11 cellular contexts compared by ENCODE assay signal in the genomic region with DNA sequence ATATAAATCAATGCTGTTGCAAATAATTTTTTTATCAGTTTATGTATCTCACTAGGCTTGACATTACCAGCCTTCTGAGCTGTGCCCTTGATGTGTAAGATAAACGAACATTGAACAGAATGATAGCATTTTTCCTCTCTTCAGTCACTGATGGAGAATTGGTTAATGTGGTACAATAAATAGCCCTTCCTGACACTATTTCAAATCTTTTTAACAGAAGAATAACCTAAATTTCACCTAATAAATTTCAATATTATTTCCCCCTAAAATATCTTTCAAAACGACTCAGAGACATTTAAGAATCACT. TPM values are rescaled to one million over a fixed set of nuclear protein-coding genes. Genes with fewer than 3 reads are reported as not detected.
DNase-seq lines count a peak whose midpoint lies in the region; ATAC-seq, FAIRE-seq and TF ChIP-seq lines count a peak whose summit lies in the region.
"Had no signal": no experiment of that assay in that cellular context is flagged by ENCODE, and none has a peak within 500 bp of the region (broad histone marks: within the 10 kb centered on the region; RNA-seq: fewer than 3 reads in every experiment).

No MANE protein-coding gene starts in this region.

- H3F3A ChIP-seq in DOHH2 (ENCODE audit: control insufficient read depth, insufficient read depth), result no peaks in the 10 kb centered on the region

- H3K4me1 ChIP-seq in DOHH2 (ENCODE audit: control insufficient read depth, low read length) (peaks cover 17% of the 10 kb centered on the region), OCI-LY7 (ENCODE audit: insufficient read depth, low read length, poor library complexity, severe bottlenecking) (peaks cover 20% of the 10 kb centered on the region), H1 (replicated peaks in 1 of 4; ENCODE audit: control insufficient read depth in 3 of 4, insufficient read depth in 4 of 4, low read length in 3 of 4) (no peaks in the 10 kb centered on the region; a peak in 1 of 7 replicates), neutrophil (ENCODE audit: control insufficient read depth in 1 of 2, insufficient read depth in 1 of 2, low read depth in 1 of 2, low read length in 1 of 2) (peaks cover 14 to 22% of the 10 kb centered on the region in 2 experiments), tibial nerve (peaks cover 0 to 27% (median 8%) of the 10 kb centered on the region in 4 donors)

- no peak overlapping the region for H2BK120ac ChIP-seq in H1 (replicated peaks; ENCODE audit: low read depth, low read length)

- H3K56ac ChIP-seq in H1 (replicated peaks; ENCODE audit: insufficient read length, low read depth, low read length), result no peak overlapping the region

- H2BK15ac ChIP-seq in H1 (ENCODE audit: low read length), result no peak overlapping the region

- TF ChIP-seq EP300 in H1 (IDR thresholded peaks at IDR 0.05; ENCODE audit: borderline replicate concordance in 1 of 2, low read depth in 2 of 2, low read length in 2 of 2) (no peak), tibial nerve (IDR thresholded peaks at IDR 0.05) (no peak)

- no peak overlapping the region for H3K27ac ChIP-seq in DOHH2 (ENCODE audit: low read depth, low read length)
- H3K27ac ChIP-seq in OCI-LY7 (ENCODE audit: low read depth, low read length, poor library complexity, severe bottlenecking), result no peak overlapping the region
- H3K27ac ChIP-seq in H1 (ENCODE audit: low read depth, low read length), result no peak overlapping the region
- peak overlapping the region; percentile 99 for H3K27ac ChIP-seq in neutrophil
- peak overlapping the region in 2 of 4 donors; percentile 95 to 96 for H3K27ac ChIP-seq in tibial nerve

- H3K23ac ChIP-seq in H1 (ENCODE audit: insufficient read length), result no peak overlapping the region

- H3K36me3 ChIP-seq in DOHH2 (ENCODE audit: control insufficient read depth, low read length) (peaks cover 20% of the 10 kb centered on the region), OCI-LY7 (ENCODE audit: insufficient read depth, low read length) (no peaks in the 10 kb centered on the region; the same call in 1 of the 2 replicates), H1 (ENCODE audit: control insufficient read depth in 2 of 4, insufficient read depth in 4 of 4, low read length in 3 of 4) (no peaks in the 10 kb centered on the region; a peak in 1 of 8 replicates), neutrophil (no peaks in the 10 kb centered on the region), tibial nerve (no peaks in the 10 kb centered on the region)

- TF ChIP-seq CTCF in DOHH2 (IDR thresholded peaks at IDR 0.05; ENCODE audit: low read depth, low read length, poor library complexity, severe bottlenecking) (no peak), OCI-LY7 (conservative IDR thresholded peaks at IDR 0.05; ENCODE audit: low read length) (no peak), H1 (IDR thresholded peaks at IDR 0.05; ENCODE audit: control extremely low read depth in 1 of 3, insufficient read depth in 1 of 3, low read depth in 1 of 3, low read length in 3 of 3) (no peak), neutrophil (IDR thresholded peaks at IDR 0.05) (no peak), tibial nerve (IDR thresholded peaks at IDR 0.05) (no peak)

- no peak overlapping the region for H4K8ac ChIP-seq in H1 (ENCODE audit: extremely low read depth, insufficient read depth, low read length)

- H2BK20ac ChIP-seq in H1 (ENCODE audit: low read length), result no peak overlapping the region

- H3K4me2 ChIP-seq in DOHH2 (ENCODE audit: low read length) (peak overlapping the region; percentile 86), OCI-LY7 (ENCODE audit: low read length) (peak overlapping the region; percentile 79), H1 (ENCODE audit: insufficient read depth in 1 of 2, low read depth in 2 of 2, low read length in 2 of 2) (peak overlapping the region; percentile 78 to 79)

- no peak overlapping the region for H3K18ac ChIP-seq in H1 (ENCODE audit: extremely low read depth, low read length)

- no peaks in the 10 kb centered on the region for H3K9me2 ChIP-seq in DOHH2 (replicated peaks; ENCODE audit: control insufficient read depth, low read length)
- no peaks in the 10 kb centered on the region for H3K9me2 ChIP-seq in OCI-LY7 (ENCODE audit: insufficient read depth, low read length)

- no peak overlapping the region for H4K5ac ChIP-seq in H1 (ENCODE audit: insufficient read length, low read depth, low read length)

- BruUV-seq in OCI-LY7 (replicated peaks; lab: Mats Ljungman, UMichigan), result TSS peak; percentile 85

- H2AFZ ChIP-seq in OCI-LY7 (ENCODE audit: low read length) (peak overlapping the region; percentile 71; the same call in 1 of the 2 replicates), H1 (ENCODE audit: low read length) (no peak overlapping the region)

- no peak overlapping the region for H3K14ac ChIP-seq in H1 (ENCODE audit: insufficient read length)

- CTCF ChIA-PET in OCI-LY7 (lab: Charles Lee; ENCODE audit: unreplicated experiment), result no interaction called here
- CTCF ChIA-PET in H1 (lab: Charles Lee; ENCODE audit: partially characterized antibody), result no interaction called here

- peak overlapping the region; percentile 97 for H3K4me3 ChIP-seq in DOHH2 (ENCODE audit: low read length)
- peak overlapping the region; percentile 94 for H3K4me3 ChIP-seq in OCI-LY7 (ENCODE audit: low read depth, low read length, poor library complexity, severe bottlenecking)
- H3K4me3 ChIP-seq in H1 (ENCODE audit: extremely low read depth in 1 of 4, insufficient read depth in 2 of 4, low read depth in 3 of 4, low read length in 4 of 4), result peak overlapping the region in 1 of 4 experiments; percentile 86; a peak in 2 of 8 replicates
- peak overlapping the region; percentile 89 to 91 for H3K4me3 ChIP-seq in neutrophil (ENCODE audit: low read depth in 1 of 2, low read length in 1 of 2)
- peak overlapping the region in 1 of 4 donors; percentile 94 for H3K4me3 ChIP-seq in tibial nerve

- H4K20me1 ChIP-seq in DOHH2 (ENCODE audit: control insufficient read depth, insufficient read depth, low read depth, low read length) (peaks cover 13% of the 10 kb centered on the region), OCI-LY7 (ENCODE audit: insufficient read depth, low read length) (peaks cover 18% of the 10 kb centered on the region), H1 (replicated peaks in 1 of 2; ENCODE audit: control insufficient read depth in 1 of 2, insufficient read depth in 2 of 2, low read length in 2 of 2) (peaks cover 11 to 12% of the 10 kb centered on the region in 2 experiments)

- no peak overlapping the region for H2AK5ac ChIP-seq in H1 (ENCODE audit: low read depth, low read length)

- no peak overlapping the region for H3K4ac ChIP-seq in H1 (replicated peaks; ENCODE audit: insufficient read length, low read depth, low read length)

- no peak for DNase-seq in OCI-LY7 (ENCODE audit: low spot score)
- no peak for DNase-seq in H1 (ENCODE audit: low read depth in 1 of 2, low spot score in 2 of 2)
- no peak for DNase-seq in SK-N-DZ (ENCODE audit: low spot score)
- DNase-seq in COLO829 (ENCODE audit: low spot score), result no peak
- DNase-seq in tibial nerve (ENCODE audit: low spot score in 2 of 2), result no peak
- DNase-seq: amygdala, H7, SIG-M5 had no signal

- POLR2A ChIA-PET in OCI-LY7 (lab: Charles Lee) (no interaction called here), H1 (lab: Charles Lee; ENCODE audit: partially characterized antibody) (no interaction called here)

- no peak overlapping the region for H2BK12ac ChIP-seq in H1 (ENCODE audit: low read depth, low read length)

- intact Hi-C loops in OCI-LY7 (cut with micrococcal nuclease; ENCODE audit: unreplicated experiment), result no loop called here

- no peak overlapping the region for H2BK5ac ChIP-seq in H1 (ENCODE audit: low read depth, low read length)

- peaks cover 38% of the 10 kb centered on the region for H3K79me2 ChIP-seq in DOHH2 (ENCODE audit: control insufficient read depth, low read length)
- peaks cover 30% of the 10 kb centered on the region for H3K79me2 ChIP-seq in OCI-LY7 (ENCODE audit: insufficient read depth, low read depth, low read length)
- H3K79me2 ChIP-seq in H1 (ENCODE audit: control insufficient read depth in 1 of 2, insufficient read depth in 2 of 2, low read length in 2 of 2), result peaks cover 0 to 18% of the 10 kb centered on the region in 2 experiments; a peak in 2 of 4 replicates

- H3K9me3 ChIP-seq in DOHH2 (ENCODE audit: control insufficient read depth, insufficient read depth, low read length) (peaks cover 8% of the 10 kb centered on the region; the same call in 1 of the 2 replicates), OCI-LY7 (ENCODE audit: low read length) (no peaks in the 10 kb centered on the region; the same call in 1 of the 2 replicates), H1 (ENCODE audit: insufficient read depth in 2 of 2, low read depth in 1 of 2, low read length in 1 of 2) (peaks cover 3 to 12% of the 10 kb centered on the region in 2 experiments; a peak in 3 of 4 replicates), neutrophil (no peaks in the 10 kb centered on the region), tibial nerve (peaks cover 0 to 11% (median 0%) of the 10 kb centered on the region in 4 donors)

- ATAC-seq in HG03469 (IDR thresholded peaks at IDR 0.05; ENCODE audit: unreplicated experiment), result no peak

- no peak for FAIRE-seq in H1 (lab: Jason Lieb, UNC)

- no peaks in the 10 kb centered on the region for H3K27me3 ChIP-seq in DOHH2 (ENCODE audit: control insufficient read depth, low read length)
- H3K27me3 ChIP-seq in H1 (replicated peaks in 1 of 4; ENCODE audit: control insufficient read depth in 3 of 4, extremely low read depth in 1 of 4, insufficient read depth in 3 of 4, low read length in 3 of 4), result peaks cover 0 to 26% (median 12%) of the 10 kb centered on the region in 4 experiments; a peak in 5 of 7 replicates
- H3K27me3 ChIP-seq in neutrophil, result peaks cover 43% of the 10 kb centered on the region
- no peaks in the 10 kb centered on the region for H3K27me3 ChIP-seq in tibial nerve

- H4K91ac ChIP-seq in H1 (replicated peaks; ENCODE audit: insufficient read length, low read length), result no peak overlapping the region

- no peaks in the 10 kb centered on the region; the same call in 1 of the 2 replicates for H3K79me1 ChIP-seq in H1 (ENCODE audit: low read depth, low read length)

- no peak overlapping the region for H3K9ac ChIP-seq in H1 (replicated peaks in 1 of 4; ENCODE audit: extremely low read depth in 1 of 4, low read depth in 3 of 4, low read length in 3 of 4)

- 85 to 100% methylated on average over 1 to 2 of the region's 2 CpGs for WGBS in H1 (ENCODE audit: extremely low coverage in 1 of 2, insufficient coverage in 1 of 2, insufficient read length in 1 of 2, insufficient replicate concordance in 2 of 2, low coverage in 1 of 2, low lambda C conversion rate in 2 of 2, missing lambda C conversion rate in 1 of 2), 2 experiments
- 13 to 14% methylated on average over 2 of the region's 2 CpGs for WGBS in tibial nerve, 2 donors

- TF ChIP-seq POLR2A in H1 (IDR thresholded peaks at IDR 0.05; ENCODE audit: control extremely low read depth in 1 of 2, low read depth in 2 of 2, low read length in 2 of 2) (no peak), tibial nerve (IDR thresholded peaks at IDR 0.05) (no peak)

- H3K23me2 ChIP-seq in H1 (ENCODE audit: low read depth, low read length), result peaks cover 14% of the 10 kb centered on the region; the same call in 1 of the 2 replicates

- no peak for TF ChIP-seq RAD21 in H1 (IDR thresholded peaks at IDR 0.05 in 1 of 2, conservative IDR thresholded peaks at IDR 0.05 in 1 of 2; ENCODE audit: low read depth in 2 of 2, low read length in 2 of 2)

RNA-seq across cellular contexts. Expression of a gene that starts 2.2 kb away (rescaled TPM):
- total RNA-seq in OCI-LY7 (2014; rRNA removed; shearing (Covaris generic)), result 62.8 and 74.9 TPM in 2 replicates
- total RNA-seq in OCI-LY7 (2022) (58.5 and 61.7 TPM in 2 replicates), tibial nerve (10 to 100 TPM; 21.9 to 47.7 (median 42.1) TPM)
- total RNA-seq in H1 (2021; fragmentation: NEBNext Ultra II Directional; extraction: Animal tissue kit (Norgen Biotek cat#: 25700)), result 29.9 and 32.0 TPM in 2 replicates
- 2.5 and 4.3 TPM in 2 replicates for polyA plus RNA-seq in H1 (2011; rRNA removed)
- 6.1 TPM for polyA plus RNA-seq in H1 (2011; cell fraction: cytosol; rRNA removed)
- polyA plus RNA-seq in H1 (2011; cell fraction: nucleus; rRNA removed), result 5.4 TPM
- polyA plus RNA-seq in H1 (2012, experiment 1 of 2), result 14.3 to 32.7 TPM (median 18.1 TPM) in 4 replicates
- polyA plus RNA-seq in H1 (2012, experiment 2 of 2), result 0.92 TPM
- 30.4 TPM for polyA plus RNA-seq in H1 (2013, experiment 1 of 2)
- polyA plus RNA-seq in H1 (2013, experiment 2 of 2), result 33.8 TPM
- polyA minus RNA-seq in H1 (2011; rRNA and poly(A)+ RNA removed), result 14.9 and 22.2 TPM in 2 replicates
- 15.8 TPM for polyA minus RNA-seq in H1 (2011; cell fraction: cytosol; rRNA and poly(A)+ RNA removed)
- 42.7 TPM for polyA minus RNA-seq in H1 (2011; cell fraction: nucleus; rRNA and poly(A)+ RNA removed)
- polyA plus RNA-seq in SK-N-DZ (2014; cell fraction: cytosol; rRNA removed), result 45.9 and 49.5 TPM in 2 replicates
- 58.5 and 68.8 TPM in 2 replicates for polyA plus RNA-seq in SK-N-DZ (2014; cell fraction: nucleus; rRNA removed)
